8 cellular contexts compared by ENCODE assay signal in the genomic region with DNA sequence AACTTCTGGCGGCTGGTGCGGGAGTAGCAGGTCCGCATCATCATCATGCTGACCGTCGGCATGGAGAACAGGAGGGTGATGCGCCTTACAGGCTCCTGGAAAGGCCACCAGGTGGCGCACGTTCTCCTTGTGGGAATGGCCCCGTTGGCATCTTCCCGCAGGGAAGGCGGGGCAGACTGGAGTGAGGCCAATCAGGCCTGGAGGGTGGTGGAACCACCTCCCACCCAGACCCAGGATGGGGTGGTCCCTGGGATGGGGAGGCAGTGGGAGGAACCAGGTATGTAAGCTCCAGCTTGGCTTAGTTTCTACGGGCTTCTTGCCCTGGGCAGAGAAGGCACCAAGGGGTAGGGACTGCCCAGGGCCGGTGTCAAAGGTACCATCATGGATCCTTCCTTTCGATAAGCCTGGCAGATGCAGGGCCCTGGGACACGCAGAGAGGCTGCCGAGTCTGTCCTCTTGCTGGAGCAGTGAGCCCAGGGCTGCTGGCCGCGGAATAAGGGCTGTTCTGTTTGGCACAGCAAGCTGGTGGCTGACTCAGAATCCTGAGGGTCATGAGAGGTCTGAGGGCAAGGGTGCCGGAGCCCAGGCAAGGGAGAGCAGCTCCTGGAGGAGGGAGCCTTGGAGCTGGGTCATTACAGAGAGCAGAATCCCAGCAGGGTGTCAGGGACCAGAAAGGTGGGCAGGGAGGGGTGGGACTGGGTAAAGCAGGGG. TPM values are rescaled to one million over a fixed set of nuclear protein-coding genes. Genes with fewer than 3 reads are reported as not detected.
DNase-seq lines count a peak whose midpoint lies in the region; ATAC-seq and TF ChIP-seq lines count a peak whose summit lies in the region.

No MANE protein-coding gene starts in this region.

- WGBS in esophagus squamous epithelium, 2 donors = 2 to 30% methylated on average over 4 to 8 of the region's 19 CpGs

- H3K36me3 ChIP-seq in OCI-LY7 (ENCODE audit: insufficient read depth, low read length) (no peaks in the 10 kb centered on the region), esophagus squamous epithelium (no peaks in the 10 kb centered on the region)
- H3K36me3 ChIP-seq in naive thymus-derived CD4-positive, alpha-beta T cell (ENCODE audit: control insufficient read depth in 2 of 3, insufficient read depth in 3 of 3, low read length in 3 of 3) = no peaks in the 10 kb centered on the region

- peak; percentile 91 for TF ChIP-seq RAD21 in Ishikawa (IDR thresholded peaks at IDR 0.05; ENCODE audit: low read depth)

- H4K20me1 ChIP-seq in OCI-LY7 (ENCODE audit: insufficient read depth, low read length) = no peaks in the 10 kb centered on the region

- no peak for TF ChIP-seq POLR2A in esophagus squamous epithelium (IDR thresholded peaks at IDR 0.05)

- peaks cover 0 to 96% (median 0%) of the 10 kb centered on the region in 4 donors for H3K27me3 ChIP-seq in esophagus squamous epithelium
- no peaks in the 10 kb centered on the region for H3K27me3 ChIP-seq in naive thymus-derived CD4-positive, alpha-beta T cell (ENCODE audit: control insufficient read depth in 2 of 2, insufficient read depth in 2 of 2, low read length in 2 of 2)

- H3K9me3 ChIP-seq in OCI-LY7 (ENCODE audit: low read length) (no peaks in the 10 kb centered on the region), esophagus squamous epithelium (no peaks in the 10 kb centered on the region)
- no peaks in the 10 kb centered on the region for H3K9me3 ChIP-seq in naive thymus-derived CD4-positive, alpha-beta T cell (ENCODE audit: control insufficient read depth in 2 of 3, low read length in 3 of 3)

- peak; percentile 71 for ATAC-seq in naive thymus-derived CD4-positive, alpha-beta T cell
- ATAC-seq in stimulated activated memory B cell treated with anti-CD40 and anti-IgM and Interleukin-4, amounts not matched to agents 10 μg/mL and 1 μg/mL and 100 μg/mL, for 72 hours = peak; percentile 42
- no peak for ATAC-seq in GM21390 (IDR thresholded peaks at IDR 0.05; ENCODE audit: unreplicated experiment)

- H3K79me2 ChIP-seq in OCI-LY7 (ENCODE audit: insufficient read depth, low read depth, low read length) = no peaks in the 10 kb centered on the region

- no TSS peak for BruUV-seq in OCI-LY7 (replicated peaks; lab: Mats Ljungman, UMichigan)

- CTCF ChIA-PET in OCI-LY7 (lab: Charles Lee; ENCODE audit: unreplicated experiment) = interaction anchor here (0.6 to 1.0 kb wide), 3 partner anchors 8 to 28 kb away, joined by 3 to 9 read pairs (median 4); no protein-coding TSS in a partner anchor
- CTCF ChIA-PET in naive thymus-derived CD4-positive, alpha-beta T cell (lab: Charles Lee) = interaction anchor here (0.6 to 2.4 kb wide), 5 partner anchors 16 to 539 kb away, joined by 3 to 9 read pairs (median 6); partner anchors contain the start of gene PTPN7

- TF ChIP-seq CTCF in OCI-LY7 (conservative IDR thresholded peaks at IDR 0.05; ENCODE audit: low read length) (peak; percentile 83), esophagus squamous epithelium (IDR thresholded peaks at IDR 0.05) (peak; percentile 56 to 83 (median 71))

- peaks cover 9 to 14% (median 12%) of the 10 kb centered on the region in 7 donors for H3K4me1 Mint-ChIP-seq in naive thymus-derived CD4-positive, alpha-beta T cell
- peaks cover 13% of the 10 kb centered on the region for H3K4me1 Mint-ChIP-seq in stimulated activated memory B cell treated with anti-CD40 and anti-IgM and Interleukin-4, amounts not matched to agents 10 μg/mL and 1 μg/mL and 100 μg/mL, for 72 hours

- no peak for TF ChIP-seq EP300 in Ishikawa (IDR thresholded peaks at IDR 0.05; ENCODE audit: borderline replicate concordance)

- H3K4me3 ChIP-seq in OCI-LY7 (ENCODE audit: low read depth, low read length, poor library complexity, severe bottlenecking) (no peak overlapping the region), esophagus squamous epithelium (no peak overlapping the region)
- H3K4me3 ChIP-seq in naive thymus-derived CD4-positive, alpha-beta T cell (ENCODE audit: low read length) = no peak overlapping the region

- H3K9me3 Mint-ChIP-seq in naive thymus-derived CD4-positive, alpha-beta T cell = no peaks in the 10 kb centered on the region
- no peaks in the 10 kb centered on the region for H3K9me3 Mint-ChIP-seq in stimulated activated memory B cell treated with anti-CD40 and anti-IgM and Interleukin-4, amounts not matched to agents 10 μg/mL and 1 μg/mL and 100 μg/mL, for 72 hours

- H3K27ac ChIP-seq in OCI-LY7 (ENCODE audit: low read depth, low read length, poor library complexity, severe bottlenecking) (no peak overlapping the region), esophagus squamous epithelium (no peak overlapping the region)
- no peak overlapping the region for H3K27ac ChIP-seq in naive thymus-derived CD4-positive, alpha-beta T cell (ENCODE audit: low read depth, low read length)

- H2AFZ ChIP-seq in OCI-LY7 (ENCODE audit: low read length) = no peak overlapping the region

- H3K9me2 ChIP-seq in OCI-LY7 (ENCODE audit: insufficient read depth, low read length) = no peaks in the 10 kb centered on the region

- POLR2A ChIA-PET in OCI-LY7 (lab: Charles Lee) = no interaction called here
- POLR2A ChIA-PET in naive thymus-derived CD4-positive, alpha-beta T cell (lab: Charles Lee) = no interaction called here

- H3K4me1 ChIP-seq in OCI-LY7 (ENCODE audit: insufficient read depth, low read length, poor library complexity, severe bottlenecking) (no peaks in the 10 kb centered on the region), esophagus squamous epithelium (peaks cover 0 to 8% (median 0%) of the 10 kb centered on the region in 3 donors)
- no peaks in the 10 kb centered on the region for H3K4me1 ChIP-seq in naive thymus-derived CD4-positive, alpha-beta T cell (ENCODE audit: control insufficient read depth in 2 of 2, insufficient read depth in 2 of 2, low read length in 2 of 2)

- DNase-seq in ELF-1 (ENCODE audit: low read depth, low spot score) (peak; percentile 98), OCI-LY7 (ENCODE audit: low spot score) (peak; percentile 68), activated T-cell treated with anti-CD3 and anti-CD28 coated beads for 4 hours (peak; percentile 52), esophagus squamous epithelium (lab: John Stamatoyannopoulos, UW) (no peak)
- DNase-seq in naive thymus-derived CD4-positive, alpha-beta T cell = peak in 6 of 9 donors; percentile 20 to 77 (median 48)

- H3K27ac Mint-ChIP-seq in naive thymus-derived CD4-positive, alpha-beta T cell = peak overlapping the region in 1 of 9 donors; percentile 41
- no peak overlapping the region for H3K27ac Mint-ChIP-seq in stimulated activated memory B cell treated with anti-CD40 and anti-IgM and Interleukin-4, amounts not matched to agents 10 μg/mL and 1 μg/mL and 100 μg/mL, for 72 hours

- H3K27me3 Mint-ChIP-seq in naive thymus-derived CD4-positive, alpha-beta T cell = peaks cover 0 to 6% (median 0%) of the 10 kb centered on the region in 5 donors
- H3K27me3 Mint-ChIP-seq in stimulated activated memory B cell treated with anti-CD40 and anti-IgM and Interleukin-4, amounts not matched to agents 10 μg/mL and 1 μg/mL and 100 μg/mL, for 72 hours = peaks cover 60% of the 10 kb centered on the region

- no peak overlapping the region for H3K4me3 Mint-ChIP-seq in naive thymus-derived CD4-positive, alpha-beta T cell
- no peak overlapping the region for H3K4me3 Mint-ChIP-seq in stimulated activated memory B cell treated with anti-CD40 and anti-IgM and Interleukin-4, amounts not matched to agents 10 μg/mL and 1 μg/mL and 100 μg/mL, for 72 hours

- no peak overlapping the region for H3K4me2 ChIP-seq in OCI-LY7 (ENCODE audit: low read length)

- intact Hi-C loops in OCI-LY7 (cut with micrococcal nuclease; ENCODE audit: unreplicated experiment) (loop anchor here (5.0 to 10.0 kb wide), 2 partner anchors 430 to 532 kb away; no protein-coding TSS in a partner anchor), esophagus squamous epithelium (cut with DNase I) (loop anchor here (5.0 to 10.0 kb wide), 2 partner anchors 132 to 530 kb away; partner anchors contain the start of gene SYT2)
- intact Hi-C loops in naive thymus-derived CD4-positive, alpha-beta T cell (cut with micrococcal nuclease) = loop anchor here (1.0 to 2.0 kb wide), 3 partner anchors 20 to 130 kb away; partner anchors contain the start of gene PTPN7 (in 1 of the 2)

- H3K36me3 Mint-ChIP-seq in naive thymus-derived CD4-positive, alpha-beta T cell = no peaks in the 10 kb centered on the region
- H3K36me3 Mint-ChIP-seq in stimulated activated memory B cell treated with anti-CD40 and anti-IgM and Interleukin-4, amounts not matched to agents 10 μg/mL and 1 μg/mL and 100 μg/mL, for 72 hours = no peaks in the 10 kb centered on the region

TF ChIP-seq in Ishikawa, 13 proteins besides CTCF, POLR2A, EP300 and RAD21 (continues in another document):
- TF ChIP-seq MAX (IDR thresholded peaks at IDR 0.05) (peak; percentile 34; the same call in 1 of the 2 replicates), TAF1 (IDR thresholded peaks at IDR 0.05; ENCODE audit: low read depth) (no peak), EGR1 (IDR thresholded peaks at IDR 0.05) (no peak), USF1 (IDR thresholded peaks at IDR 0.05) (no peak), YY1 (IDR thresholded peaks at IDR 0.05; ENCODE audit: low read depth) (0 out of 2 replicates have a peak, but pooled peaks have one; percentile 19)

RNA-seq across cellular contexts. Expression of gene LGR6, which starts 8.7 kb away (rescaled TPM):
- not detected in 2 replicates for total RNA-seq in OCI-LY7 (2014; rRNA removed; shearing (Covaris generic))
- not detected in 2 replicates for total RNA-seq in OCI-LY7 (2022)
- 1 to 10 TPM in 3 of 4 donors, under 1 TPM in 1; 0.53 to 6.4 (median 2.9) TPM for total RNA-seq in esophagus squamous epithelium
- 1 to 10 TPM in 1 of 5 experiments, under 1 TPM in 3, not detected in 1; 0.16 to 5.8 (median 0.67) TPM for total RNA-seq in naive thymus-derived CD4-positive, alpha-beta T cell
- polyA plus RNA-seq in naive thymus-derived CD4-positive, alpha-beta T cell = under 1 TPM; 0.22 to 0.29 TPM

RNA-seq across cellular contexts. Expression of gene PTPN7, which starts 24.5 kb away (rescaled TPM):
- 54.2 and 67.5 TPM in 2 replicates for total RNA-seq in OCI-LY7 (2014; rRNA removed; shearing (Covaris generic))
- total RNA-seq in OCI-LY7 (2022) (79.1 and 83.1 TPM in 2 replicates), esophagus squamous epithelium (1 to 10 TPM; 1.9 to 5.5 (median 3.1) TPM)
- 100 to 1,000 TPM in 2 of 5 experiments, 10 to 100 TPM in 3; 43.2 to 258 (median 97.0) TPM for total RNA-seq in naive thymus-derived CD4-positive, alpha-beta T cell
- 10 to 100 TPM; 40.4 to 78.6 TPM for polyA plus RNA-seq in naive thymus-derived CD4-positive, alpha-beta T cell

RNA-seq across cellular contexts. Expression of gene ARL8A, which starts 40.4 kb away (rescaled TPM):
- total RNA-seq in OCI-LY7 (2014; rRNA removed; shearing (Covaris generic)) = 25.1 and 25.7 TPM in 2 replicates
- total RNA-seq in OCI-LY7 (2022) (44.6 and 46.1 TPM in 2 replicates), esophagus squamous epithelium (10 to 100 TPM; 21.2 to 31.3 (median 23.1) TPM)
- total RNA-seq in naive thymus-derived CD4-positive, alpha-beta T cell = 10 to 100 TPM; 38.2 to 99.4 (median 54.3) TPM
- polyA plus RNA-seq in naive thymus-derived CD4-positive, alpha-beta T cell = 1 to 10 TPM; 5.5 to 6.3 TPM

Comparison
In these comparisons a context has a peak if more than half of its experiments do, and no peak if none do; other contexts are left out.
1. RNA of gene PTPN7, which starts 24.5 kb away (total RNA-seq): 43.2 to 258 TPM in naive thymus-derived CD4-positive, alpha-beta T cell and 54.2 to 83.1 TPM in OCI-LY7; 1.9 to 5.5 TPM in esophagus squamous epithelium; every median in the first group is over 4 times any median in the second.